Comparison of ENCODE assay signal across 15 cellular contexts in the genomic region with DNA sequence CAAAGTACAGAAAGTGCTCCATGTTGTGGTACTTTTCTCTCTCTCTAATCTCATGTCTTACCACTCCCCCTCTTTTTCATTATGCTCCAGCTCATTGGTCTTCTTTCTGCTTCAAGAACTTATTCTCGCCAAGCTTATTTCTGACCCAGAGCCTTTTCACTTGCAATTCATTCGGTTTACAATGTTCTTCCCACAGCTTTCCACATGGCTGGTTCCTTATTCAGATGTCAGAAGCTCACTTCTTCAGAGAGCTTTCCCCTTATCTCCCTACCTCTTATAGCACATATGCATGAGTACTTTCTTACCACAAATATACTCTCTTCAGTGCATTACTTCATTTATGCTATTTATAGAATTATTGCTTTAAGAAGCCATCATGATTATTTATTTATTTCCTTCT.
DNase-seq lines count a peak whose midpoint lies in the region; ATAC-seq lines count a peak whose summit lies in the region.
"Had no signal": no experiment of that assay in that cellular context is flagged by ENCODE, and none has a peak within 500 bp of the region (broad histone marks: within the 10 kb centered on the region; RNA-seq: fewer than 3 reads in every experiment).

No MANE protein-coding gene starts in this region.

- no peak overlapping the region for H2BK120ac ChIP-seq in neuronal stem cell (ENCODE audit: low read depth, low read length)

- H3K18ac ChIP-seq in neuronal stem cell (ENCODE audit: low read length), result no peak overlapping the region

- no peaks in the 10 kb centered on the region for H3K79me1 ChIP-seq in neuronal stem cell (ENCODE audit: low read depth, low read length)

- H3K9ac ChIP-seq in neuronal stem cell (ENCODE audit: low read depth, low read length, poor library complexity), result no peak overlapping the region

- H3K4me2 ChIP-seq in neuronal stem cell (ENCODE audit: insufficient read depth, low read length, poor library complexity, severe bottlenecking), result no peak overlapping the region

- DNase-seq in NCI-H1417 (lab: John Stamatoyannopoulos, UW) (peak in 2 of 3 experiments; percentile 2 to 17), NCI-H1417 treated with DMSO at 0.1 percent for 48 hours (lab: John Stamatoyannopoulos, UW) (no peak), iris pigment epithelial cell (ENCODE audit: low read depth) (peak; percentile 1), neuronal stem cell (ENCODE audit: low spot score) (peak; percentile 24), GOT3 (lab: John Stamatoyannopoulos, UW) (no peak), left lobe of liver (ENCODE audit: low spot score) (no peak)
- no peak for DNase-seq in activated CD8-positive, alpha-beta memory T cell treated with anti-CD3 and anti-CD28 coated beads for 24 hours
- no peak for DNase-seq in activated effector memory CD4-positive, alpha-beta T cell treated with Interleukin-2 at 50 U/mL for 16 hours
- DNase-seq: CD4-positive, CD25-positive, alpha-beta regulatory T cell; DMS53; HCEC 1CT; HFFc6; IMR-90; KBM-7 had no signal

- no peaks in the 10 kb centered on the region for H3K9me3 ChIP-seq in neuronal stem cell (replicated peaks in 1 of 2; ENCODE audit: control insufficient read depth in 2 of 2, insufficient read depth in 1 of 2, low read depth in 1 of 2, low read length in 2 of 2)

- H3K27me3 ChIP-seq in neuronal stem cell (ENCODE audit: control insufficient read depth in 3 of 3, insufficient read depth in 3 of 3, low read depth in 1 of 3, low read length in 3 of 3), result no peaks in the 10 kb centered on the region

- H4K91ac ChIP-seq in neuronal stem cell (ENCODE audit: low read depth, low read length, poor library complexity), result no peak overlapping the region

- H2AFZ ChIP-seq in neuronal stem cell (ENCODE audit: low read length), result no peak overlapping the region

- peak overlapping the region; percentile 22 for H3K27ac ChIP-seq in neuronal stem cell (replicated peaks; ENCODE audit: low read length)
- H3K27ac ChIP-seq: 22Rv1 had no signal

- H3K4me1 ChIP-seq in neuronal stem cell (ENCODE audit: control insufficient read depth in 2 of 2, insufficient read depth in 1 of 2, low read depth in 1 of 2, low read length in 2 of 2), result peaks cover 0 to 8% of the 10 kb centered on the region in 2 donors

- no peak overlapping the region for H2BK12ac ChIP-seq in neuronal stem cell (ENCODE audit: low read length)

- no peak overlapping the region for H3K4me3 ChIP-seq in neuronal stem cell (ENCODE audit: low read length in 2 of 2)

- H2BK5ac ChIP-seq in neuronal stem cell (ENCODE audit: low read length), result no peak overlapping the region

- no peak overlapping the region for H4K8ac ChIP-seq in neuronal stem cell (ENCODE audit: low read depth, low read length)

- no peaks in the 10 kb centered on the region for H3K36me3 ChIP-seq in neuronal stem cell (replicated peaks in 1 of 2; ENCODE audit: control insufficient read depth in 2 of 2, insufficient read depth in 2 of 2, low read length in 2 of 2)

- H2AK5ac ChIP-seq in neuronal stem cell (ENCODE audit: low read depth, low read length), result no peak overlapping the region

- no peak overlapping the region for H3K23ac ChIP-seq in neuronal stem cell (ENCODE audit: low read depth, low read length, poor library complexity)

- WGBS in neuronal stem cell (ENCODE audit: extremely low coverage in 2 of 2, insufficient read length in 2 of 2, insufficient replicate concordance in 1 of 2), 2 donors, result no CpG with 5 or more reads among the region's 2 CpGs

- H2BK15ac ChIP-seq in neuronal stem cell (ENCODE audit: low read length), result no peak overlapping the region

- no peak overlapping the region for H3K4ac ChIP-seq in neuronal stem cell (ENCODE audit: low read length)

- no peak overlapping the region for H3K14ac ChIP-seq in neuronal stem cell (ENCODE audit: low read length)

- ATAC-seq in left lobe of liver, result no peak

Comparison
In these comparisons a context has a peak if more than half of its experiments do, and no peak if none do; other contexts are left out.
1. DNase-seq: peak in NCI-H1417 (2 of 3), iris pigment epithelial cell (single experiment) and neuronal stem cell (single experiment); none in NCI-H1417 treated with DMSO at 0.1 percent for 48 hours (single experiment), activated CD8-positive, alpha-beta memory T cell treated with anti-CD3 and anti-CD28 coated beads for 24 hours (single experiment), activated effector memory CD4-positive, alpha-beta T cell treated with Interleukin-2 at 50 U/mL for 16 hours (single experiment), GOT3 (single experiment) and left lobe of liver (single experiment).